ENCODE assay signal across 30 cellular contexts in the genomic region with DNA sequence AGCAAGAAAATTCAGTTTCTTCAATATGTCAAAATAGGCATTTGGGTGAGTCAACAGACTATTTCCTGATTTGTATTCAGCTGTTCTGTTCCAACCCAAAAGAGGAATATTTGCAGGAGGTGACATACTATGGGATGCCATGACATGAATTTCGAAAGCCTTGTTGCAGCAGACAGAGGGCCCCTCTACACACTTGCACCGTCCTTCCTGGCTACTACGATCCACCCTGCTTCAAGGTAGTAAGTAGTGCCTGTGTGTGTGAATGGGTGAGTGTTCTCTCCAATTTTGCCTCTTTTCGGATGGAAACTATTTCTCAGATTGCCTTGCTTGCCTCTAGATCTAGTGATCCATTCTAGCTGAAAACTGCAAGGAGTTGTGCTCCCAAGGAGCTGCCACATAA.
"Had no signal": no experiment of that assay in that cellular context is flagged by ENCODE, and none has a peak within 500 bp of the region (broad histone marks: within the 10 kb centered on the region; RNA-seq: fewer than 3 reads in every experiment).

No MANE protein-coding gene starts in this region.

- H3K27me3 Mint-ChIP-seq: activated CD4-positive, alpha-beta T cell treated with anti-CD3 and anti-CD28 coated beads, Interleukin-2, amount 10 ng/mL, durations not matched to agents 7 days and 5 days had no signal

- H3K27ac ChIP-seq: brain microvascular endothelial cell, SK-N-MC had no signal

- H3K36me3 ChIP-seq: brain microvascular endothelial cell had no signal

- H3K4me3 ChIP-seq: SK-N-MC had no signal

- ATAC-seq: activated T-cell treated with anti-CD3 and anti-CD28 coated beads, Interleukin-2, amount 50 U/mL, for 4 hours; Panc1; Right ventricle myocardium inferior; T-cell had no signal

- H3K4me1 Mint-ChIP-seq: activated CD4-positive, alpha-beta T cell treated with anti-CD3 and anti-CD28 coated beads, Interleukin-2, amount 10 ng/mL, durations not matched to agents 7 days and 5 days; T-cell had no signal

- H3K36me3 Mint-ChIP-seq: activated CD4-positive, alpha-beta memory T cell treated with anti-CD3 and anti-CD28 coated beads for 36 hours; activated naive CD8-positive, alpha-beta T cell; T-cell had no signal

- H3K27ac Mint-ChIP-seq: activated CD4-positive, alpha-beta memory T cell treated with anti-CD3 and anti-CD28 coated beads for 36 hours; activated CD4-positive, alpha-beta T cell treated with anti-CD3 and anti-CD28 coated beads, Interleukin-2, amount 10 ng/mL, durations not matched to agents 7 days and 5 days; activated naive CD4-positive, alpha-beta T cell treated with anti-CD3 and anti-CD28 coated beads for 36 hours; activated naive CD8-positive, alpha-beta T cell; T-cell had no signal

- H3K9me3 Mint-ChIP-seq: activated CD4-positive, alpha-beta memory T cell treated with anti-CD3 and anti-CD28 coated beads for 36 hours; activated CD4-positive, alpha-beta T cell treated with anti-CD3 and anti-CD28 coated beads, Interleukin-2, amount 10 ng/mL, durations not matched to agents 7 days and 5 days; activated naive CD4-positive, alpha-beta T cell treated with anti-CD3 and anti-CD28 coated beads for 36 hours; activated T-cell treated with anti-CD3 and anti-CD28 coated beads, Interleukin-2, amount 50 U/mL, for 4 hours; T-cell had no signal

- H3K27me3 ChIP-seq: brain microvascular endothelial cell had no signal

- H3K4me3 Mint-ChIP-seq: activated CD4-positive, alpha-beta memory T cell treated with anti-CD3 and anti-CD28 coated beads for 36 hours; activated CD4-positive, alpha-beta T cell treated with anti-CD3 and anti-CD28 coated beads, Interleukin-2, amount 10 ng/mL, durations not matched to agents 7 days and 5 days; activated naive CD4-positive, alpha-beta T cell treated with anti-CD3 and anti-CD28 coated beads for 36 hours; activated naive CD8-positive, alpha-beta T cell; activated T-cell treated with anti-CD3 and anti-CD28 coated beads, Interleukin-2, amount 50 U/mL, for 4 hours; T-cell had no signal

- DNase-seq: activated CD4-positive, alpha-beta memory T cell treated with anti-CD3 and anti-CD28 coated beads for 36 hours; activated CD4-positive, alpha-beta T cell treated with anti-CD3 and anti-CD28 coated beads, Interleukin-2, amount 10 ng/mL, durations not matched to agents 7 days and 5 days; activated CD4-positive, CD25-positive, alpha-beta regulatory T cell; activated CD8-positive, alpha-beta memory T cell treated with anti-CD3 and anti-CD28 coated beads for 24 hours; activated effector memory CD4-positive, alpha-beta T cell treated with anti-CD3 and anti-CD28 coated beads, Interleukin-2, amount 50 U/mL, for 16 hours; activated naive CD4-positive, alpha-beta T cell treated with anti-CD3 and anti-CD28 coated beads for 36 hours; activated T-cell treated with anti-CD3 and anti-CD28 coated beads, Interleukin-2, amount 50 U/mL, for 4 hours; amygdala; brain microvascular endothelial cell; caudate nucleus; Kasumi-1; KBM-7; NCI-H1092 treated with DMSO at 0.1 percent for 48 hours; NCI-H1417 treated with DMSO at 0.1 percent for 48 hours; NCI-H1694; NCI-H2029; NCI-H2107; NCI-H2171 treated with DMSO at 0.1 percent for 48 hours; NCI-H226; NCI-H526; NK-92 treated with Interleukin-12 subunit alpha and Interleukin-12 subunit beta, amount 100 ng/mL, for 24 hours; OCI-M1; RPMI8226; T-cell; T-helper 2 cell; T1000 had no signal
